ENCODE assay signal across 14 cellular contexts in the genomic region with DNA sequence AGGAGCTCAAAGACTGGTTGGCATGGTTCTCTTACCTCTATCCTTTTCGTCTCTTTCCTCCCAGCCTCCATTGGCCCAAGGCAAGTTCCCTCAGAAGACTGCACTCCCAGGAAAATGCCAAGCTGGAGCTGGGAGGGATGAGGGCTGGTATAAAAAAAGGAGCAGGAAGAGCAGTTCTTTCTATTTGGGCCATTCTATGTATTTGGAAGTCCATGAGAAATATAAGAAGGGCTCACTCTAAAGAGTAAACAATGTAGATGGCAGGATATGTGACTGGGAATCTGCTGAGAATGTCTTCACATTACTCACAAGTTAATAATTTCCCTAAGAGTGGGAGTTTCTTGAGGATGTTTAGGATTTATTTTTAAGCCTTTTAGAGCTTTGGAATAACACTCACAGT. TPM values are rescaled to one million over a fixed set of nuclear protein-coding genes. Genes with fewer than 3 reads are reported as not detected.
DNase-seq lines count a peak whose midpoint lies in the region; ATAC-seq, FAIRE-seq and TF ChIP-seq lines count a peak whose summit lies in the region.
"Had no signal": no experiment of that assay in that cellular context is flagged by ENCODE, and none has a peak within 500 bp of the region (broad histone marks: within the 10 kb centered on the region; RNA-seq: fewer than 3 reads in every experiment).

No MANE protein-coding gene starts in this region.

- no peaks in the 10 kb centered on the region for H3K79me2 ChIP-seq in HepG2 (ENCODE audit: insufficient read depth, low read length)

- DNase-seq in DMS53 (lab: John Stamatoyannopoulos, UW) (peak; percentile 29), RKO (ENCODE audit: low spot score) (peak; percentile 9), esophagus squamous epithelium (lab: John Stamatoyannopoulos, UW) (no peak), osteocyte (ENCODE audit: extremely low spot score, unreplicated experiment) (no peak), SIG-M5 (lab: John Stamatoyannopoulos, UW) (no peak), HepG2 (ENCODE audit: low spot score) (no peak)
- no peak for DNase-seq in T-helper 2 cell treated with Interferon-gamma antibody and Interleukin-4, amounts not matched to agents 5 μg/mL and 100 μg/mL, for 36 hours (ENCODE audit: low spot score)
- DNase-seq: C1 segment of cervical spinal cord, midbrain, NCI-H524 treated with DMSO at 0.1 percent for 48 hours, posterior cingulate gyrus had no signal

- TF ChIP-seq CTCF in esophagus squamous epithelium (IDR thresholded peaks at IDR 0.05) (no peak), osteocyte (IDR thresholded peaks at IDR 0.05) (no peak), HepG2 (CRISPR knock-in tag; IDR thresholded peaks at IDR 0.05) (no peak)

- peak overlapping the region in 3 of 4 donors; percentile 61 to 77 (median 72) for H3K27ac ChIP-seq in esophagus squamous epithelium
- H3K27ac ChIP-seq in HepG2 (ENCODE audit: extremely low read length, insufficient read depth, low read length): no peak overlapping the region

- CTCF ChIA-PET in HepG2 (lab: Yijun Ruan, JAX; ENCODE audit: low intra/inter-chr PET ratio, low total read pairs): no interaction called here

- H3K9me3 Mint-ChIP-seq in osteocyte (ENCODE audit: unreplicated experiment): no peaks in the 10 kb centered on the region
- peaks cover 8% of the 10 kb centered on the region for H3K9me3 Mint-ChIP-seq in T-helper 2 cell treated with Interferon-gamma antibody and Interleukin-4, amounts not matched to agents 5 μg/mL and 100 μg/mL, for 36 hours

- TF ChIP-seq POLR2A in esophagus squamous epithelium (IDR thresholded peaks at IDR 0.05) (no peak), HepG2 (IDR thresholded peaks at IDR 0.05; ENCODE audit: insufficient read depth in 1 of 2, low read depth in 2 of 2, low read length in 2 of 2) (no peak)

- H3K27me3 ChIP-seq in esophagus squamous epithelium (no peaks in the 10 kb centered on the region), HepG2 (ENCODE audit: control insufficient read depth in 1 of 2, insufficient read depth in 2 of 2, low read length in 2 of 2) (0 out of 5 replicates have a peak, but pooled peaks cover 1 to 3% of the 10 kb centered on the region in 2 experiments)

- in situ Hi-C loops in HepG2 (cut with HindIII; ENCODE audit: extremely low pct_ligation_motif_present, low pct_unique_long_range_greater_than_20kb): no loop called here

- FAIRE-seq in HepG2 (lab: Jason Lieb, UNC): no peak
- FAIRE-seq: endometrium had no signal

- H3K4me2 ChIP-seq in HepG2 (ENCODE audit: low read depth, low read length): no peak overlapping the region

- BruUV-seq in HepG2 (replicated peaks; lab: Mats Ljungman, UMichigan): no TSS peak

- H4K20me1 ChIP-seq in HepG2 (ENCODE audit: insufficient read depth, low read length): no peaks in the 10 kb centered on the region

- TF ChIP-seq RAD21 in HepG2 (CRISPR knock-in tag; IDR thresholded peaks at IDR 0.05): no peak

- ATAC-seq in HepG2 (no peak), GM21619 (IDR thresholded peaks at IDR 0.05; ENCODE audit: unreplicated experiment) (no peak)

- H3K9me3 ChIP-seq in esophagus squamous epithelium: no peaks in the 10 kb centered on the region
- no peaks in the 10 kb centered on the region for H3K9me3 ChIP-seq in HepG2 (ENCODE audit: low read length)

- H3K36me3 ChIP-seq in esophagus squamous epithelium (no peaks in the 10 kb centered on the region), HepG2 (replicated peaks in 1 of 2; ENCODE audit: control insufficient read depth in 1 of 2, insufficient read depth in 2 of 2, low read length in 2 of 2) (no peaks in the 10 kb centered on the region)

- H3K4me1 ChIP-seq in esophagus squamous epithelium (peaks cover 6 to 35% (median 18%) of the 10 kb centered on the region in 3 donors), HepG2 (ENCODE audit: insufficient read depth, low read length) (no peaks in the 10 kb centered on the region)

- no peaks in the 10 kb centered on the region for H3K36me3 Mint-ChIP-seq in osteocyte (ENCODE audit: unreplicated experiment)
- H3K36me3 Mint-ChIP-seq in T-helper 2 cell treated with Interferon-gamma antibody and Interleukin-4, amounts not matched to agents 5 μg/mL and 100 μg/mL, for 36 hours (ENCODE audit: low read depth): no peaks in the 10 kb centered on the region

- H3K9ac ChIP-seq in HepG2 (ENCODE audit: insufficient read depth, low read depth, low read length): no peak overlapping the region

- H3K4me3 ChIP-seq in esophagus squamous epithelium: no peak overlapping the region
- H3K4me3 ChIP-seq in HepG2 (replicated peaks in 1 of 3; ENCODE audit: insufficient read depth in 1 of 3, low read depth in 2 of 3, low read length in 3 of 3): no peak overlapping the region

- peak overlapping the region; percentile 84 for H3K27ac Mint-ChIP-seq in osteocyte (ENCODE audit: unreplicated experiment)
- no peak overlapping the region for H3K27ac Mint-ChIP-seq in T-helper 2 cell treated with Interferon-gamma antibody and Interleukin-4, amounts not matched to agents 5 μg/mL and 100 μg/mL, for 36 hours
- H3K27ac Mint-ChIP-seq: activated T-helper 1 cell treated with anti-CD3 and anti-CD28 coated beads, Interleukin-12 subunit alpha, Interleukin-12 subunit beta, Interleukin-2, Interleukin-4 antibody, amounts not matched to agents 30 ng/mL and 10 ng/mL and 1 ng/mL, durations not matched to agents 14 hours and 24 hours and 36 hours had no signal

- no peaks in the 10 kb centered on the region for H3K27me3 Mint-ChIP-seq in osteocyte (ENCODE audit: unreplicated experiment)
- peaks cover 4% of the 10 kb centered on the region for H3K27me3 Mint-ChIP-seq in T-helper 2 cell treated with Interferon-gamma antibody and Interleukin-4, amounts not matched to agents 5 μg/mL and 100 μg/mL, for 36 hours (ENCODE audit: low read depth)

- TF ChIP-seq EP300 in HepG2 (IDR thresholded peaks at IDR 0.05; ENCODE audit: low read depth in 2 of 2, low read length in 2 of 2) (no peak), HepG2 (CRISPR knock-in tag; IDR thresholded peaks at IDR 0.05; ENCODE audit: borderline replicate concordance) (no peak)

- peaks cover 34% of the 10 kb centered on the region for H3K4me1 Mint-ChIP-seq in osteocyte (ENCODE audit: unreplicated experiment)
- H3K4me1 Mint-ChIP-seq in T-helper 2 cell treated with Interferon-gamma antibody and Interleukin-4, amounts not matched to agents 5 μg/mL and 100 μg/mL, for 36 hours (ENCODE audit: low read depth): no peaks in the 10 kb centered on the region

- no peak overlapping the region for H3K4me3 Mint-ChIP-seq in osteocyte (ENCODE audit: unreplicated experiment)
- no peak overlapping the region for H3K4me3 Mint-ChIP-seq in T-helper 2 cell treated with Interferon-gamma antibody and Interleukin-4, amounts not matched to agents 5 μg/mL and 100 μg/mL, for 36 hours
- H3K4me3 Mint-ChIP-seq: activated T-helper 1 cell treated with anti-CD3 and anti-CD28 coated beads, Interleukin-12 subunit alpha, Interleukin-12 subunit beta, Interleukin-2, Interleukin-4 antibody, amounts not matched to agents 30 ng/mL and 10 ng/mL and 1 ng/mL, durations not matched to agents 14 hours and 24 hours and 36 hours had no signal

- intact Hi-C loops in esophagus squamous epithelium (cut with DNase I) (no loop called here), HepG2 (cut with micrococcal nuclease; ENCODE audit: unreplicated experiment) (loop anchor here (10.0 kb wide), 1 partner anchor 100 kb away; no protein-coding TSS in a partner anchor)

- POLR2A ChIA-PET in HepG2 (lab: Yijun Ruan, JAX): no interaction called here

- no peak overlapping the region for H2AFZ ChIP-seq in HepG2 (ENCODE audit: low read length)

- 19 to 71% methylated on average over 1 of the region's 1 CpG for WGBS in esophagus squamous epithelium, 2 donors
- 4% methylated on average over 1 of the region's 1 CpG for WGBS in HepG2 (ENCODE audit: low lambda C conversion rate)

TF ChIP-seq in HepG2, 621 proteins besides CTCF, POLR2A, EP300 and RAD21 (continues in another document):
- TF ChIP-seq SRSF1 (optimal IDR thresholded peaks at IDR 0.05; ENCODE audit: low read depth, low read length): no peak
- TF ChIP-seq ZNF335 (CRISPR knock-in tag; IDR thresholded peaks at IDR 0.05): no peak
- TF ChIP-seq HIVEP1 (CRISPR knock-in tag; IDR thresholded peaks at IDR 0.05): no peak
- no peak for TF ChIP-seq CREM (IDR thresholded peaks at IDR 0.05)
- no peak for TF ChIP-seq CREM (CRISPR knock-in tag; IDR thresholded peaks at IDR 0.05)
- TF ChIP-seq ADNP (CRISPR knock-in tag; IDR thresholded peaks at IDR 0.05): no peak

RNA-seq across cellular contexts. Expression of a gene that starts 36.6 kb away (rescaled TPM):
- 1 to 10 TPM in 2 of 4 donors, under 1 TPM in 2; 0.76 to 2.5 (median 1.6) TPM for total RNA-seq in esophagus squamous epithelium
- total RNA-seq in osteocyte: not detected in 2 replicates
- total RNA-seq in HepG2 (2016; rRNA removed; fragmentation: Illumina TruSeq; extraction: Trizol): not detected in 2 replicates
- total RNA-seq in HepG2 (2016; cell fraction: cytosol; rRNA removed; fragmentation: Illumina TruSeq; extraction: Trizol; ENCODE audit: low read depth): not detected in 2 replicates
- not detected in 2 replicates for total RNA-seq in HepG2 (2016; cell fraction: insoluble cytoplasmic fraction; rRNA removed; fragmentation: Illumina TruSeq; extraction: Trizol)
- total RNA-seq in HepG2 (2016; cell fraction: membrane; rRNA removed; fragmentation: Illumina TruSeq; extraction: Trizol): not detected in 2 replicates
- not detected in 2 replicates for total RNA-seq in HepG2 (2016; cell fraction: nucleus; rRNA removed; fragmentation: Illumina TruSeq; extraction: Trizol)
- polyA plus RNA-seq in HepG2 (2011; rRNA removed): not detected in 2 replicates
- polyA plus RNA-seq in HepG2 (2011; cell fraction: cytosol; rRNA removed): not detected in 2 replicates
- polyA plus RNA-seq in HepG2 (2011; cell fraction: nucleus; rRNA removed): not detected in 2 replicates
- not detected in 2 replicates for polyA plus RNA-seq in HepG2 (2012)
- not detected in 2 replicates for polyA plus RNA-seq in HepG2 (2016; cell fraction: cytosol; fragmentation: Illumina TruSeq; extraction: Trizol; ENCODE audit: low read depth)
- not detected in 2 replicates for polyA plus RNA-seq in HepG2 (2016; cell fraction: insoluble cytoplasmic fraction; fragmentation: Illumina TruSeq; extraction: Trizol; ENCODE audit: low read depth)
- not detected in 2 replicates for polyA plus RNA-seq in HepG2 (2016; cell fraction: membrane; fragmentation: Illumina TruSeq; extraction: Trizol; ENCODE audit: low read depth)
- polyA plus RNA-seq in HepG2 (2016; cell fraction: nucleus; fragmentation: Illumina TruSeq; extraction: Trizol; ENCODE audit: insufficient read depth, low read depth): not detected in 2 replicates
- polyA minus RNA-seq in HepG2 (2011; rRNA and poly(A)+ RNA removed; ENCODE audit: low replicate concordance): 0.42 TPM in 1 of 2 replicates, not detected in the other
- polyA minus RNA-seq in HepG2 (2011; cell fraction: cytosol; rRNA and poly(A)+ RNA removed): not detected in 2 replicates
- not detected in 2 replicates for polyA minus RNA-seq in HepG2 (2011; cell fraction: nucleus; rRNA and poly(A)+ RNA removed)

Comparison
In these comparisons a context has a peak if more than half of its experiments do, and no peak if none do; other contexts are left out.
1. DNase-seq: peak in DMS53 (single experiment) and RKO (single experiment); none in esophagus squamous epithelium (single experiment), osteocyte (single experiment), T-helper 2 cell treated with Interferon-gamma antibody and Interleukin-4, amounts not matched to agents 5 μg/mL and 100 μg/mL, for 36 hours (single experiment), SIG-M5 (single experiment) and HepG2 (single experiment).